In genomic region chr1:150560011-150560438, GRCh38 we compare ENCODE assay signal across 8 cellular contexts. TPM values are rescaled to one million over a fixed set of nuclear protein-coding genes. Genes with fewer than 3 reads are reported as not detected.
A peak's percentile ranks its signal among the peaks of the same experiment; 100 is the strongest.
DNase-seq lines count a peak whose midpoint lies in the region; ATAC-seq and TF ChIP-seq lines count a peak whose summit lies in the region.

No MANE protein-coding gene starts in this region.

- H3K4me2 ChIP-seq in neural progenitor cell, result peak overlapping the region; percentile 89

- TF ChIP-seq CTCF in CD14-positive monocyte (IDR thresholded peaks at IDR 0.05) (peak; percentile 88), fibroblast of mammary gland (conservative IDR thresholded peaks at IDR 0.05; ENCODE audit: control insufficient read depth, insufficient read depth, low read depth, low read length) (peak; percentile 86), neural progenitor cell (IDR thresholded peaks at IDR 0.05) (peak; percentile 83), transverse colon (IDR thresholded peaks at IDR 0.05) (peak; percentile 90 to 97 (median 95))

- H3K36me3 ChIP-seq in neural progenitor cell (no peaks in the 10 kb centered on the region), transverse colon (no peaks in the 10 kb centered on the region)

- peaks cover 29% of the 10 kb centered on the region for H3K79me2 ChIP-seq in neural progenitor cell (ENCODE audit: low read depth)

- peaks cover 31% of the 10 kb centered on the region for H3K4me1 ChIP-seq in neural progenitor cell
- H3K4me1 ChIP-seq in transverse colon, result peaks cover 37 to 61% (median 55%) of the 10 kb centered on the region in 4 donors

- H4K20me1 ChIP-seq in neural progenitor cell (ENCODE audit: low read depth), result peaks cover 5% of the 10 kb centered on the region

- H3K9ac ChIP-seq in neural progenitor cell, result no peak overlapping the region

- H3K27ac Mint-ChIP-seq in CD14-positive monocyte, result peak overlapping the region in 6 of 7 donors; percentile 83 to 100 (median 98)
- H3K27ac Mint-ChIP-seq in activated T-helper 1 cell treated with anti-CD3 and anti-CD28 coated beads, Interleukin-12 subunit alpha, Interleukin-12 subunit beta, Interleukin-2, Interleukin-4 antibody, amounts not matched to agents 30 ng/mL and 10 ng/mL and 1 ng/mL, durations not matched to agents 14 hours and 24 hours and 36 hours, result peak overlapping the region; percentile 98
- H3K27ac Mint-ChIP-seq in neural progenitor cell, result peak overlapping the region; percentile 63

- H3K9me3 ChIP-seq in neural progenitor cell (ENCODE audit: low read depth) (no peaks in the 10 kb centered on the region), transverse colon (no peaks in the 10 kb centered on the region)

- DNase-seq in CD14-positive monocyte (ENCODE audit: low spot score), result no peak
- DNase-seq in HT1080 (ENCODE audit: low read depth), result peak; percentile 60
- DNase-seq in OCI-M1 (lab: John Stamatoyannopoulos, UW), result peak; percentile 92
- peak; percentile 68 for DNase-seq in activated T-helper 1 cell treated with anti-CD3 and anti-CD28 coated beads, Interleukin-12 subunit alpha, Interleukin-12 subunit beta, Interleukin-2, Interleukin-4 antibody, amounts not matched to agents 30 ng/mL and 10 ng/mL and 1 ng/mL, durations not matched to agents 14 hours and 24 hours and 36 hours (ENCODE audit: low spot score)
- peak; percentile 73 for DNase-seq in fibroblast of mammary gland (ENCODE audit: low read depth)
- DNase-seq in neural progenitor cell (ENCODE audit: low spot score), result peak; percentile 87
- peak; percentile 85 for DNase-seq in transverse colon

- peaks cover 38% of the 10 kb centered on the region for H3F3A ChIP-seq in neural progenitor cell (ENCODE audit: low read depth)

- no peak overlapping the region for H2AFZ ChIP-seq in neural progenitor cell (replicated peaks)

- H3K4me3 Mint-ChIP-seq in CD14-positive monocyte (peak overlapping the region; percentile 63 to 93), neural progenitor cell (peak overlapping the region; percentile 24)
- peak overlapping the region; percentile 98 for H3K4me3 Mint-ChIP-seq in activated T-helper 1 cell treated with anti-CD3 and anti-CD28 coated beads, Interleukin-12 subunit alpha, Interleukin-12 subunit beta, Interleukin-2, Interleukin-4 antibody, amounts not matched to agents 30 ng/mL and 10 ng/mL and 1 ng/mL, durations not matched to agents 14 hours and 24 hours and 36 hours

- 14% methylated on average over 9 of the region's 9 CpGs; no CpG with 5 or more reads in 1 of the 2 donors for WGBS in transverse colon (ENCODE audit: low coverage in 1 of 2), 2 donors

- TF ChIP-seq EP300 in transverse colon (IDR thresholded peaks at IDR 0.05; ENCODE audit: low read depth), result no peak

- no peak for TF ChIP-seq POLR2A in transverse colon (IDR thresholded peaks at IDR 0.05)

- intact Hi-C loops in CD14-positive monocyte (cut with micrococcal nuclease), result loop anchor here (5.0 kb wide), 2 partner anchors 62 to 67 kb away; partner anchors contain the start of gene ENSA (in 1 of the 2)
- intact Hi-C loops in activated T-helper 1 cell treated with anti-CD3 and anti-CD28 coated beads, Interleukin-12 subunit alpha, Interleukin-12 subunit beta, Interleukin-2, Interleukin-4 antibody, amounts not matched to agents 30 ng/mL and 10 ng/mL and 1 ng/mL, durations not matched to agents 14 hours and 24 hours and 36 hours (cut with micrococcal nuclease), result loop anchor here (1.0 to 10.0 kb wide), 10 partner anchors 73 to 597 kb away; partner anchors contain the start of genes CDC42SE1, GOLPH3L, MINDY1 and TARS2
- intact Hi-C loops in transverse colon (cut with DNase I; ENCODE audit: low total_unique reads), result loop anchor here (2.0 to 5.0 kb wide), 2 partner anchors 17 to 57 kb away; no protein-coding TSS in a partner anchor

- in situ Hi-C loops in transverse colon (cut with MboI; ENCODE audit: low pct_ligation_motif_present in 1 of 4, low pct_unique_long_range_greater_than_20kb in 1 of 4, low sequenced_read_pairs in 3 of 4), result loop anchor here in 1 of 4 donors (10.0 kb wide), 1 partner anchor 55 kb away; no protein-coding TSS in a partner anchor

- H3K9me3 Mint-ChIP-seq in CD14-positive monocyte (peaks cover 0 to 3% (median 0%) of the 10 kb centered on the region in 7 donors), neural progenitor cell (no peaks in the 10 kb centered on the region)
- no peaks in the 10 kb centered on the region for H3K9me3 Mint-ChIP-seq in activated T-helper 1 cell treated with anti-CD3 and anti-CD28 coated beads, Interleukin-12 subunit alpha, Interleukin-12 subunit beta, Interleukin-2, Interleukin-4 antibody, amounts not matched to agents 30 ng/mL and 10 ng/mL and 1 ng/mL, durations not matched to agents 14 hours and 24 hours and 36 hours

- no peaks in the 10 kb centered on the region for H3K27me3 ChIP-seq in neural progenitor cell
- H3K27me3 ChIP-seq in transverse colon, result no peaks in the 10 kb centered on the region

- no peak overlapping the region for H3K27ac ChIP-seq in neural progenitor cell
- peak overlapping the region; percentile 98 to 99 (median 98) for H3K27ac ChIP-seq in transverse colon

- peaks cover 59 to 74% of the 10 kb centered on the region in 2 donors for H3K36me3 Mint-ChIP-seq in CD14-positive monocyte
- peaks cover 6% of the 10 kb centered on the region for H3K36me3 Mint-ChIP-seq in activated T-helper 1 cell treated with anti-CD3 and anti-CD28 coated beads, Interleukin-12 subunit alpha, Interleukin-12 subunit beta, Interleukin-2, Interleukin-4 antibody, amounts not matched to agents 30 ng/mL and 10 ng/mL and 1 ng/mL, durations not matched to agents 14 hours and 24 hours and 36 hours (ENCODE audit: low read depth)
- H3K36me3 Mint-ChIP-seq in neural progenitor cell, result peaks cover 2% of the 10 kb centered on the region

- no peak for ATAC-seq in HG03039 (IDR thresholded peaks at IDR 0.05; ENCODE audit: unreplicated experiment)

- H3K4me3 ChIP-seq in fibroblast of mammary gland (ENCODE audit: control insufficient read depth, low read depth, low read length) (no peak overlapping the region), neural progenitor cell (no peak overlapping the region), transverse colon (peak overlapping the region in 2 of 4 donors; percentile 42 to 61)

- peaks cover 61% of the 10 kb centered on the region for H3K4me1 Mint-ChIP-seq in CD14-positive monocyte
- peaks cover 46% of the 10 kb centered on the region for H3K4me1 Mint-ChIP-seq in activated T-helper 1 cell treated with anti-CD3 and anti-CD28 coated beads, Interleukin-12 subunit alpha, Interleukin-12 subunit beta, Interleukin-2, Interleukin-4 antibody, amounts not matched to agents 30 ng/mL and 10 ng/mL and 1 ng/mL, durations not matched to agents 14 hours and 24 hours and 36 hours (ENCODE audit: low read depth)
- peaks cover 48% of the 10 kb centered on the region for H3K4me1 Mint-ChIP-seq in neural progenitor cell

- H3K27me3 Mint-ChIP-seq in CD14-positive monocyte (ENCODE audit: low read depth in 3 of 3) (peaks cover 0 to 2% (median 0%) of the 10 kb centered on the region in 3 donors), neural progenitor cell (ENCODE audit: insufficient read depth, low read depth) (no peaks in the 10 kb centered on the region)
- no peaks in the 10 kb centered on the region for H3K27me3 Mint-ChIP-seq in activated T-helper 1 cell treated with anti-CD3 and anti-CD28 coated beads, Interleukin-12 subunit alpha, Interleukin-12 subunit beta, Interleukin-2, Interleukin-4 antibody, amounts not matched to agents 30 ng/mL and 10 ng/mL and 1 ng/mL, durations not matched to agents 14 hours and 24 hours and 36 hours (ENCODE audit: insufficient read depth)

RNA-seq across cellular contexts. Expression of gene ADAMTSL4, which starts 10.8 kb away (rescaled TPM):
- polyA plus RNA-seq in CD14-positive monocyte, result 1 to 10 TPM; 2.5 to 2.8 TPM
- total RNA-seq in HT1080 (2014; rRNA removed; shearing (Covaris generic)), result 0.06 and 0.47 TPM in 2 replicates
- 1.5 and 1.8 TPM in 2 replicates for polyA plus RNA-seq in HT1080 (2015; cell fraction: cytosol; rRNA removed)
- polyA plus RNA-seq in HT1080 (2015; cell fraction: nucleus; rRNA removed), result 4.9 and 7.5 TPM in 2 replicates
- 1.2 and 1.3 TPM in 2 replicates for total RNA-seq in activated T-helper 1 cell treated with anti-CD3 and anti-CD28 coated beads, Interleukin-12 subunit alpha, Interleukin-12 subunit beta, Interleukin-2, Interleukin-4 antibody, amounts not matched to agents 30 ng/mL and 10 ng/mL and 1 ng/mL, durations not matched to agents 14 hours and 24 hours and 36 hours
- not detected in 2 replicates for total RNA-seq in neural progenitor cell (ENCODE audit: low replicate concordance)
- total RNA-seq in transverse colon, result 10 to 100 TPM in 3 of 4 donors, 1 to 10 TPM in 1; 7.2 to 26.2 (median 16.3) TPM

RNA-seq across cellular contexts. Expression of gene MCL1, which starts 19.4 kb away (rescaled TPM):
- 100 to 1,000 TPM; 287 to 301 TPM for polyA plus RNA-seq in CD14-positive monocyte
- 237 and 264 TPM in 2 replicates for total RNA-seq in HT1080 (2014; rRNA removed; shearing (Covaris generic))
- polyA plus RNA-seq in HT1080 (2015; cell fraction: cytosol; rRNA removed), result 331 and 404 TPM in 2 replicates
- polyA plus RNA-seq in HT1080 (2015; cell fraction: nucleus; rRNA removed), result 739 and 762 TPM in 2 replicates
- total RNA-seq in activated T-helper 1 cell treated with anti-CD3 and anti-CD28 coated beads, Interleukin-12 subunit alpha, Interleukin-12 subunit beta, Interleukin-2, Interleukin-4 antibody, amounts not matched to agents 30 ng/mL and 10 ng/mL and 1 ng/mL, durations not matched to agents 14 hours and 24 hours and 36 hours, result 311 and 317 TPM in 2 replicates
- total RNA-seq in neural progenitor cell (ENCODE audit: low replicate concordance) (202 and 232 TPM in 2 replicates), transverse colon (100 to 1,000 TPM; 176 to 395 (median 269) TPM)

RNA-seq across cellular contexts. Expression of gene FALEC, which starts 44.5 kb away (rescaled TPM):
- not detected for polyA plus RNA-seq in CD14-positive monocyte
- not detected in 2 replicates for total RNA-seq in HT1080 (2014; rRNA removed; shearing (Covaris generic))
- polyA plus RNA-seq in HT1080 (2015; cell fraction: cytosol; rRNA removed), result 0.64 TPM in 1 of 2 replicates, not detected in the other
- not detected in 2 replicates for polyA plus RNA-seq in HT1080 (2015; cell fraction: nucleus; rRNA removed)
- total RNA-seq in activated T-helper 1 cell treated with anti-CD3 and anti-CD28 coated beads, Interleukin-12 subunit alpha, Interleukin-12 subunit beta, Interleukin-2, Interleukin-4 antibody, amounts not matched to agents 30 ng/mL and 10 ng/mL and 1 ng/mL, durations not matched to agents 14 hours and 24 hours and 36 hours, result not detected in 2 replicates
- total RNA-seq in neural progenitor cell (ENCODE audit: low replicate concordance), result 0.96 TPM in 1 of 2 replicates, not detected in the other
- total RNA-seq in transverse colon, result not detected

RNA-seq across cellular contexts. Expression of gene ECM1, which starts 52.1 kb away (rescaled TPM):
- polyA plus RNA-seq in CD14-positive monocyte, result not detected
- 11.3 and 17.7 TPM in 2 replicates for total RNA-seq in HT1080 (2014; rRNA removed; shearing (Covaris generic))
- polyA plus RNA-seq in HT1080 (2015; cell fraction: cytosol; rRNA removed), result 15.4 and 18.5 TPM in 2 replicates
- 47.4 and 67.1 TPM in 2 replicates for polyA plus RNA-seq in HT1080 (2015; cell fraction: nucleus; rRNA removed)
- total RNA-seq in activated T-helper 1 cell treated with anti-CD3 and anti-CD28 coated beads, Interleukin-12 subunit alpha, Interleukin-12 subunit beta, Interleukin-2, Interleukin-4 antibody, amounts not matched to agents 30 ng/mL and 10 ng/mL and 1 ng/mL, durations not matched to agents 14 hours and 24 hours and 36 hours, result 1.9 and 2.6 TPM in 2 replicates
- total RNA-seq in neural progenitor cell (ENCODE audit: low replicate concordance) (0.30 and 0.65 TPM in 2 replicates), transverse colon (1 to 10 TPM; 1.5 to 5.4 (median 3.3) TPM)

Comparison
In these comparisons a context has a peak if more than half of its experiments do, and no peak if none do; other contexts are left out.
1. H3K4me3 Mint-ChIP-seq: peak in every context shown above with its lines; median percentile 98 in activated T-helper 1 cell treated with anti-CD3 and anti-CD28 coated beads, Interleukin-12 subunit alpha, Interleukin-12 subunit beta, Interleukin-2, Interleukin-4 antibody, amounts not matched to agents 30 ng/mL and 10 ng/mL and 1 ng/mL, durations not matched to agents 14 hours and 24 hours and 36 hours; 78 in CD14-positive monocyte; 24 in neural progenitor cell.